Comparison of ENCODE assay signal across 9 cellular contexts in genomic region chr15:36810656-36811449, GRCh38.
DNase-seq lines count a peak whose midpoint lies in the region; ATAC-seq and TF ChIP-seq lines count a peak whose summit lies in the region.
"Had no signal": no experiment of that assay in that cellular context is flagged by ENCODE, and none has a peak within 500 bp of the region (broad histone marks: within the 10 kb centered on the region; RNA-seq: fewer than 3 reads in every experiment).

No MANE protein-coding gene starts in this region.

- TF ChIP-seq CTCF in WERI-Rb-1 (IDR thresholded peaks at IDR 0.05; ENCODE audit: low read depth, low read length) (peak; percentile 33; the same call in 1 of the 2 replicates), neural crest cell (conservative IDR thresholded peaks at IDR 0.05) (peak; percentile 55), right atrium auricular region (IDR thresholded peaks at IDR 0.05) (no peak)

- H3K27me3 ChIP-seq in WERI-Rb-1 (ENCODE audit: insufficient read depth, low read depth, severe bottlenecking) (no peaks in the 10 kb centered on the region), right atrium auricular region (no peaks in the 10 kb centered on the region)

- no peak overlapping the region for H3K27ac ChIP-seq in WERI-Rb-1
- H3K27ac ChIP-seq in right atrium auricular region: no peak overlapping the region
- H3K27ac ChIP-seq: left ventricle myocardium inferior had no signal

- H3K4me3 Mint-ChIP-seq in neural crest cell: no peak overlapping the region

- H3K4me1 ChIP-seq in right atrium auricular region: no peaks in the 10 kb centered on the region

- H3K27me3 Mint-ChIP-seq in neural crest cell (ENCODE audit: low read depth): no peaks in the 10 kb centered on the region

- H3K4me1 Mint-ChIP-seq in neural crest cell: no peaks in the 10 kb centered on the region

- no peak overlapping the region for H3K27ac Mint-ChIP-seq in neural crest cell (ENCODE audit: unreplicated experiment)

- H3K36me3 ChIP-seq in WERI-Rb-1 (no peaks in the 10 kb centered on the region), right atrium auricular region (no peaks in the 10 kb centered on the region)

- H3K4me3 ChIP-seq in WERI-Rb-1 (ENCODE audit: low read depth, low read length) (no peak overlapping the region), right atrium auricular region (no peak overlapping the region)
- H3K4me3 ChIP-seq: left ventricle myocardium inferior had no signal

- H3K36me3 Mint-ChIP-seq in neural crest cell (ENCODE audit: low read depth): peaks cover 2% of the 10 kb centered on the region

- DNase-seq in WERI-Rb-1: no peak
- DNase-seq in neural crest cell (ENCODE audit: low read depth, low spot score): no peak
- no peak for DNase-seq in right atrium auricular region (ENCODE audit: low spot score)
- DNase-seq in amygdala (lab: John Stamatoyannopoulos, UW): no peak
- DNase-seq: activated CD4-positive, alpha-beta T cell treated with anti-CD3 and anti-CD28 coated beads for 4 hours; left ventricle myocardium inferior had no signal

- H3K9me3 Mint-ChIP-seq in neural crest cell: no peaks in the 10 kb centered on the region

- ATAC-seq in GM18517 (IDR thresholded peaks at IDR 0.05; ENCODE audit: unreplicated experiment) (peak; percentile 57), HG03103 (IDR thresholded peaks at IDR 0.05; ENCODE audit: low read depth, unreplicated experiment) (peak; percentile 79), GM21717 (IDR thresholded peaks at IDR 0.05; ENCODE audit: unreplicated experiment) (no peak)

- H3K9me3 ChIP-seq in WERI-Rb-1 (ENCODE audit: severe bottlenecking): no peaks in the 10 kb centered on the region
- H3K9me3 ChIP-seq in right atrium auricular region: no peaks in the 10 kb centered on the region
- H3K9me3 ChIP-seq: left ventricle myocardium inferior had no signal

Comparison
In these comparisons a context has a peak if more than half of its experiments do, and no peak if none do; other contexts are left out.
1. CTCF ChIP-seq: peak in WERI-Rb-1 (single experiment) and neural crest cell (single experiment); none in right atrium auricular region (0 of 2).